12 cellular contexts compared by ENCODE assay signal in genomic region chr17:42315402-42316156, GRCh38. TPM values are rescaled to one million over a fixed set of nuclear protein-coding genes. Genes with fewer than 3 reads are reported as not detected.
A peak's percentile ranks its signal among the peaks of the same experiment; 100 is the strongest.
DNase-seq lines count a peak whose midpoint lies in the region; ATAC-seq lines count a peak whose summit lies in the region.
"Had no signal": no experiment of that assay in that cellular context is flagged by ENCODE, and none has a peak within 500 bp of the region (broad histone marks: within the 10 kb centered on the region; RNA-seq: fewer than 3 reads in every experiment).

No MANE protein-coding gene starts in this region.

- H3K4me1 ChIP-seq in thymus (ENCODE audit: control insufficient read depth, insufficient read depth, low read length): peaks cover 60% of the 10 kb centered on the region

- H3K36me3 ChIP-seq in KOPT-K1 (ENCODE audit: insufficient read depth, low read length) (peaks cover 43% of the 10 kb centered on the region), thymus (ENCODE audit: control insufficient read depth, insufficient read depth) (peaks cover 9% of the 10 kb centered on the region)

- H3K9me3 ChIP-seq in KOPT-K1 (ENCODE audit: insufficient read depth, low read length, poor library complexity, severe bottlenecking) (no peaks in the 10 kb centered on the region), thymus (ENCODE audit: control insufficient read depth) (no peaks in the 10 kb centered on the region)

- no peak for ATAC-seq in GM21576 (IDR thresholded peaks at IDR 0.05; ENCODE audit: unreplicated experiment)
- ATAC-seq in esophagus mucosa: no peak

- peak overlapping the region; percentile 87 for H3K27ac Mint-ChIP-seq in activated naive CD4-positive, alpha-beta T cell treated with anti-CD3 and anti-CD28 coated beads, Interleukin-2, amount 10 ng/mL, durations not matched to agents 7 days and 5 days
- peak overlapping the region; percentile 77 for H3K27ac Mint-ChIP-seq in activated naive CD8-positive, alpha-beta T cell treated with anti-CD3 and anti-CD28 coated beads for 36 hours

- peaks cover 64% of the 10 kb centered on the region for H3K36me3 Mint-ChIP-seq in activated naive CD4-positive, alpha-beta T cell treated with anti-CD3 and anti-CD28 coated beads, Interleukin-2, amount 10 ng/mL, durations not matched to agents 7 days and 5 days
- H3K36me3 Mint-ChIP-seq in activated naive CD8-positive, alpha-beta T cell treated with anti-CD3 and anti-CD28 coated beads for 36 hours: peaks cover 64% of the 10 kb centered on the region

- peaks cover 90% of the 10 kb centered on the region for H3K4me1 Mint-ChIP-seq in activated naive CD4-positive, alpha-beta T cell treated with anti-CD3 and anti-CD28 coated beads, Interleukin-2, amount 10 ng/mL, durations not matched to agents 7 days and 5 days
- peaks cover 77% of the 10 kb centered on the region for H3K4me1 Mint-ChIP-seq in activated naive CD8-positive, alpha-beta T cell treated with anti-CD3 and anti-CD28 coated beads for 36 hours

- peak; percentile 58 for DNase-seq in activated naive CD4-positive, alpha-beta T cell treated with anti-CD3 and anti-CD28 coated beads, Interleukin-2, amount 10 ng/mL, durations not matched to agents 7 days and 5 days
- no peak for DNase-seq in activated naive CD4-positive, alpha-beta T cell treated with anti-CD3 and anti-CD28 coated beads, Interleukin-2, amount 50 U/mL, for 16 hours
- no peak for DNase-seq in activated naive CD8-positive, alpha-beta T cell treated with anti-CD3 and anti-CD28 coated beads for 36 hours
- no peak for DNase-seq in NCI-H524 treated with DMSO at 0.1 percent for 48 hours (lab: John Stamatoyannopoulos, UW)
- DNase-seq: AML-193, NCI-H1417, NCI-H82 had no signal

- H3K4me3 ChIP-seq in thymus (ENCODE audit: low read length): no peak overlapping the region

- no peaks in the 10 kb centered on the region for H3K27me3 ChIP-seq in thymus (ENCODE audit: control insufficient read depth, insufficient read depth)

- H3K27ac ChIP-seq in KOPT-K1 (ENCODE audit: low read depth, low read length, poor library complexity, severe bottlenecking): peak overlapping the region; percentile 99
- H3K27ac ChIP-seq in thymus (ENCODE audit: low read depth): peak overlapping the region; percentile 94
- H3K27ac ChIP-seq: HL-60 had no signal

- no peak overlapping the region for H3K4me3 Mint-ChIP-seq in activated naive CD4-positive, alpha-beta T cell treated with anti-CD3 and anti-CD28 coated beads, Interleukin-2, amount 10 ng/mL, durations not matched to agents 7 days and 5 days
- no peak overlapping the region for H3K4me3 Mint-ChIP-seq in activated naive CD8-positive, alpha-beta T cell treated with anti-CD3 and anti-CD28 coated beads for 36 hours

- no peaks in the 10 kb centered on the region for H3K9me3 Mint-ChIP-seq in activated naive CD4-positive, alpha-beta T cell treated with anti-CD3 and anti-CD28 coated beads, Interleukin-2, amount 10 ng/mL, durations not matched to agents 7 days and 5 days
- H3K9me3 Mint-ChIP-seq in activated naive CD8-positive, alpha-beta T cell treated with anti-CD3 and anti-CD28 coated beads for 36 hours: no peaks in the 10 kb centered on the region

- no peaks in the 10 kb centered on the region for H3K27me3 Mint-ChIP-seq in activated naive CD4-positive, alpha-beta T cell treated with anti-CD3 and anti-CD28 coated beads, Interleukin-2, amount 10 ng/mL, durations not matched to agents 7 days and 5 days
- H3K27me3 Mint-ChIP-seq in activated naive CD8-positive, alpha-beta T cell treated with anti-CD3 and anti-CD28 coated beads for 36 hours: no peaks in the 10 kb centered on the region

- WGBS in thymus: 38% methylated on average over 10 of the region's 10 CpGs

- CTCF ChIA-PET in activated naive CD4-positive, alpha-beta T cell treated with anti-CD3 and anti-CD28 coated beads, Interleukin-2, amount 10 ng/mL, durations not matched to agents 7 days and 5 days (lab: Charles Lee): interaction anchor here (8.5 to 12.8 kb wide), 2 partner anchors 90 to 93 kb away, joined by 61 to 167 read pairs; no protein-coding TSS in a partner anchor

RNA-seq across cellular contexts. Expression of gene STAT5A, which starts 27.3 kb away (rescaled TPM):
- total RNA-seq in activated naive CD8-positive, alpha-beta T cell treated with anti-CD3 and anti-CD28 coated beads for 36 hours: 100 to 1,000 TPM; 116 to 121 TPM
- polyA plus RNA-seq in thymus: 37.6 TPM
- 6.9 TPM for total RNA-seq in esophagus mucosa

RNA-seq across cellular contexts. Expression of gene STAT5B, which starts 39.4 kb away (rescaled TPM):
- total RNA-seq in activated naive CD8-positive, alpha-beta T cell treated with anti-CD3 and anti-CD28 coated beads for 36 hours: 10 to 100 TPM; 60.7 to 68.6 TPM
- polyA plus RNA-seq in thymus: 51.6 TPM
- 18.1 TPM for total RNA-seq in esophagus mucosa

Comparison
In these comparisons a context has a peak if more than half of its experiments do, and no peak if none do; other contexts are left out.
1. RNA of gene STAT5A, which starts 27.3 kb away (total RNA-seq): 116 to 121 TPM in activated naive CD8-positive, alpha-beta T cell treated with anti-CD3 and anti-CD28 coated beads for 36 hours; 6.9 TPM in esophagus mucosa (single experiment); every median in the first group is over 10 times any median in the second.